ENCODE assay signal across 12 cellular contexts in the genomic region with DNA sequence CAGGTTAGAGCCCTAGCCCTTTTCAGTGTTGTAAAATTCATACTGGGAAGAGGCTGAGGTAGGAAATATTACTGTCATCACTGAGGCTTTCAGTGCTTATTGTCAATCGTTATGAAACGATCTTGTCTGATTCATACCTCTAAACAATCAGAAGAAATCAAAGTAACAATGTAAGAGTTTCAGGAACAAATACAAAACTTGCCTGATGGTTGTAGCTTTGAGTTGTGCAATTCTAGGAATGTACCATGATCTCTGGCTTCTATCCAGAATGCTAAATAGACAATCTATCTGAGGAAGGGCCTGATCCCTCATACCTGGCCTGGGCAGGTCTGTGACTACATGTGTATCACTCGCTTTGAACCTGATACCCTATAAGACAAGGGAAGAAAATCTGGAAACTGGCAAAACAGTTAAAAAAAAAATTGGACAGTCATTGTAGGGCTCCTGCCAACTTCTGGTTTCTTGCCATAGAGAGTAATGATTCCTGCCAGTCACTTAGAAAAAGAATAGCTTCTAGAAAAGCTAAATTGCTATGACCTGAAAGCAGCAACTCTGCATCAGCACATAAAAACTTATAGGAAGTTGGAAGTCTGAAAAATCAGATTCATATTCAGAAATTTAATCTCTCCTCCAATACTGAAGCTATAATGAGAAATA.
DNase-seq lines count a peak whose midpoint lies in the region; ATAC-seq, FAIRE-seq and TF ChIP-seq lines count a peak whose summit lies in the region.
"Had no signal": no experiment of that assay in that cellular context is flagged by ENCODE, and none has a peak within 500 bp of the region (broad histone marks: within the 10 kb centered on the region; RNA-seq: fewer than 3 reads in every experiment).

No MANE protein-coding gene starts in this region.

- no peak overlapping the region for H3K9ac ChIP-seq in smooth muscle cell (ENCODE audit: low read depth)

- no peak for TF ChIP-seq CTCF in foreskin fibroblast (IDR thresholded peaks at IDR 0.05; ENCODE audit: low read depth, low read length)
- TF ChIP-seq CTCF in smooth muscle cell (IDR thresholded peaks at IDR 0.05; ENCODE audit: borderline replicate concordance, insufficient read depth, poor library complexity, severe bottlenecking), result no peak

- no peak overlapping the region for H3K4me3 Mint-ChIP-seq in immature natural killer cell
- H3K4me3 Mint-ChIP-seq: activated naive CD8-positive, alpha-beta T cell; neural crest cell had no signal

- H3K36me3 ChIP-seq in small intestine (ENCODE audit: control insufficient read depth in 2 of 2, insufficient read depth in 2 of 2, low read length in 2 of 2) (no peaks in the 10 kb centered on the region), smooth muscle cell (ENCODE audit: low read depth) (no peaks in the 10 kb centered on the region)

- peak; percentile 28 to 64 for ATAC-seq in activated CD4-positive, CD25-positive, alpha-beta regulatory T cell treated with anti-CD3 and anti-CD28 coated beads, Interleukin-2, amount 50 U/mL, for 24 hours

- WGBS in small intestine, 3 donors, result 6 to 50% (median 33%) methylated on average over 3 of the region's 3 CpGs
- WGBS in smooth muscle cell (ENCODE audit: low lambda C conversion rate), result 91% methylated on average over 3 of the region's 3 CpGs

- H3K9me3 Mint-ChIP-seq in immature natural killer cell, result no peaks in the 10 kb centered on the region
- H3K9me3 Mint-ChIP-seq: neural crest cell had no signal

- DNase-seq in activated CD4-positive, CD25-positive, alpha-beta regulatory T cell (lab: John Stamatoyannopoulos, UW), result no peak
- DNase-seq in amniotic epithelial cell (ENCODE audit: low read depth), result peak; percentile 43
- DNase-seq in foreskin fibroblast, result peak; percentile 7 to 44
- peak; percentile 82 for DNase-seq in small intestine
- no peak for DNase-seq in smooth muscle cell (lab: John Stamatoyannopoulos, UW; ENCODE audit: unreplicated experiment)
- DNase-seq in NCI-H345 (lab: John Stamatoyannopoulos, UW), result no peak
- DNase-seq in immature natural killer cell, result no peak
- DNase-seq: DMS53; stimulated activated naive CD4-positive, alpha-beta T cell treated with Interleukin-2 at 50 U/mL for 16 hours had no signal

- H4K20me1 ChIP-seq in smooth muscle cell (ENCODE audit: low read depth), result no peaks in the 10 kb centered on the region

- FAIRE-seq in small intestine (lab: Jason Lieb, UNC), result no peak

- no peak overlapping the region for H3K4me2 ChIP-seq in smooth muscle cell

- no peaks in the 10 kb centered on the region for H3K27me3 ChIP-seq in small intestine (ENCODE audit: control insufficient read depth in 2 of 2, insufficient read depth in 2 of 2, low read length in 2 of 2)
- no peaks in the 10 kb centered on the region for H3K27me3 ChIP-seq in smooth muscle cell (ENCODE audit: low read depth)

- H3K79me2 ChIP-seq in smooth muscle cell (ENCODE audit: low read depth), result no peaks in the 10 kb centered on the region

- H3F3A ChIP-seq in smooth muscle cell (ENCODE audit: low read depth), result no peaks in the 10 kb centered on the region

- no peaks in the 10 kb centered on the region for H3K36me3 Mint-ChIP-seq in immature natural killer cell

- H3K27ac Mint-ChIP-seq in immature natural killer cell, result no peak overlapping the region
- H3K27ac Mint-ChIP-seq: activated naive CD8-positive, alpha-beta T cell had no signal

- peaks cover 0 to 2% (median 0%) of the 10 kb centered on the region in 3 donors for H3K27me3 Mint-ChIP-seq in immature natural killer cell (ENCODE audit: low read depth in 3 of 3)
- H3K27me3 Mint-ChIP-seq: activated naive CD8-positive, alpha-beta T cell had no signal

- H3K9me3 ChIP-seq in small intestine (ENCODE audit: control insufficient read depth, low read depth), result no peaks in the 10 kb centered on the region
- no peaks in the 10 kb centered on the region for H3K9me3 ChIP-seq in smooth muscle cell (replicated peaks; ENCODE audit: low read depth)

- no peak overlapping the region for H2AFZ ChIP-seq in smooth muscle cell (ENCODE audit: low read depth)

- peaks cover 3 to 9% of the 10 kb centered on the region in 2 donors for H3K4me1 ChIP-seq in small intestine (ENCODE audit: control insufficient read depth in 2 of 2, insufficient read depth in 1 of 2, low read depth in 1 of 2, low read length in 1 of 2)
- no peaks in the 10 kb centered on the region for H3K4me1 ChIP-seq in smooth muscle cell (ENCODE audit: low read depth)

- H3K4me1 Mint-ChIP-seq in immature natural killer cell, result peaks cover 15 to 20% of the 10 kb centered on the region in 2 donors

- no peak overlapping the region for H3K27ac ChIP-seq in small intestine (ENCODE audit: low read depth in 1 of 2, low read length in 1 of 2)
- no peak overlapping the region for H3K27ac ChIP-seq in smooth muscle cell (ENCODE audit: low read depth)

- H3K4me3 ChIP-seq in foreskin fibroblast (ENCODE audit: low read depth in 1 of 2, low read length in 2 of 2), result no peak overlapping the region
- no peak overlapping the region for H3K4me3 ChIP-seq in small intestine (ENCODE audit: low read depth in 1 of 2, low read length in 2 of 2)
- no peak overlapping the region for H3K4me3 ChIP-seq in smooth muscle cell

Comparison
In these comparisons a context has a peak if more than half of its experiments do, and no peak if none do; other contexts are left out.
1. DNase-seq: peak in amniotic epithelial cell (single experiment), foreskin fibroblast (2 of 2) and small intestine (single experiment); none in activated CD4-positive, CD25-positive, alpha-beta regulatory T cell (0 of 4), smooth muscle cell (single experiment), NCI-H345 (single experiment) and immature natural killer cell (0 of 3).